In the genomic region with DNA sequence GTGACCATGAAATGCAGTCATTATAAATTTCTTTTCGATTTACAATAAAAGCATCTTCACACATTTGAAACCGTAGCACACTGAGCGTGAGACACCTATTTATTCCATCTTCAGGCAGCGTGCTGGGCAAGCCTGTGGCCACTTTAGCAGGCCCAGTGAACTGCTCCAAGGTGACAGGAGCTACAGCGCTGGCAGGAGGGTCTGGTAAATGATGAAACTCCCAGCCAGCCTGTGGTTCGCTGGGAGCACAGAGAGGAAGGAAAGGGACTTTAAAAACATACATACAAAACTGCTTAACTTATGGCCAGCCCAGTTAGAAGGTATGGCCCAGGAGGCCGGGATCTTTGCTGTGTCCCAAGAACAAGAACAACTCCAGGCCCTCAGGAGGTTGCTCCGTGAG, we compare ENCODE assay signal across 8 cellular contexts. TPM values are rescaled to one million over a fixed set of nuclear protein-coding genes. Genes with fewer than 3 reads are reported as not detected.
A peak's percentile ranks its signal among the peaks of the same experiment; 100 is the strongest.
DNase-seq lines count a peak whose midpoint lies in the region; ATAC-seq and TF ChIP-seq lines count a peak whose summit lies in the region.

No MANE protein-coding gene starts in this region.

- DNase-seq in T-helper 2 cell treated with Interferon-gamma antibody and Interleukin-4, amounts not matched to agents 5 μg/mL and 100 μg/mL, for 36 hours (ENCODE audit: low spot score), result no peak
- DNase-seq in T-helper 2 cell (no peak), GM19240 (ENCODE audit: insufficient read length, low spot score) (no peak)
- no peak for DNase-seq in activated CD4-positive, CD25-positive, alpha-beta regulatory T cell treated with anti-CD3 and anti-CD28 coated beads, Interleukin-2, amount 50 U/mL, for 72 hours

- H3F3A ChIP-seq in SU-DHL-6 (ENCODE audit: insufficient read depth), result peaks cover 71% of the 10 kb centered on the region

- peaks cover 72% of the 10 kb centered on the region for H3K79me2 ChIP-seq in SU-DHL-6 (ENCODE audit: insufficient read depth, low read length)

- no peaks in the 10 kb centered on the region for H3K9me3 Mint-ChIP-seq in T-helper 2 cell treated with Interferon-gamma antibody and Interleukin-4, amounts not matched to agents 5 μg/mL and 100 μg/mL, for 36 hours
- no peaks in the 10 kb centered on the region for H3K9me3 Mint-ChIP-seq in stimulated activated memory B cell treated with anti-CD40 and anti-IgM and Interleukin-4, amounts not matched to agents 10 μg/mL and 1 μg/mL and 100 μg/mL, for 72 hours

- H3K36me3 ChIP-seq in SU-DHL-6 (ENCODE audit: low read length) (no peaks in the 10 kb centered on the region), gastroesophageal sphincter (no peaks in the 10 kb centered on the region)

- no peaks in the 10 kb centered on the region for H3K9me3 ChIP-seq in SU-DHL-6 (ENCODE audit: insufficient read depth, low read length)
- H3K9me3 ChIP-seq in gastroesophageal sphincter, result no peaks in the 10 kb centered on the region

- TF ChIP-seq EP300 in gastroesophageal sphincter (IDR thresholded peaks at IDR 0.05), result no peak

- peak overlapping the region; percentile 46 for H3K9ac ChIP-seq in SU-DHL-6 (ENCODE audit: low read length)

- ATAC-seq in gastroesophageal sphincter (no peak), GM19035 (IDR thresholded peaks at IDR 0.05; ENCODE audit: unreplicated experiment) (no peak)
- no peak for ATAC-seq in stimulated activated memory B cell treated with anti-CD40 and anti-IgM and Interleukin-4, amounts not matched to agents 10 μg/mL and 1 μg/mL and 100 μg/mL, for 72 hours

- H3K4me3 ChIP-seq in SU-DHL-6 (ENCODE audit: insufficient read depth, low read length, poor library complexity, severe bottlenecking) (no peak overlapping the region), gastroesophageal sphincter (no peak overlapping the region)

- peak overlapping the region; percentile 77 for H3K4me2 ChIP-seq in SU-DHL-6 (ENCODE audit: low read depth, low read length, poor library complexity, severe bottlenecking)

- no peak for TF ChIP-seq CTCF in SU-DHL-6 (IDR thresholded peaks at IDR 0.05; ENCODE audit: insufficient read depth, low read length, poor library complexity, severe bottlenecking)
- TF ChIP-seq CTCF in gastroesophageal sphincter (IDR thresholded peaks at IDR 0.05), result no peak

- H3K4me3 Mint-ChIP-seq in T-helper 2 cell treated with Interferon-gamma antibody and Interleukin-4, amounts not matched to agents 5 μg/mL and 100 μg/mL, for 36 hours, result peak overlapping the region; percentile 82
- H3K4me3 Mint-ChIP-seq in stimulated activated memory B cell treated with anti-CD40 and anti-IgM and Interleukin-4, amounts not matched to agents 10 μg/mL and 1 μg/mL and 100 μg/mL, for 72 hours, result peak overlapping the region; percentile 85

- peaks cover 70% of the 10 kb centered on the region for H3K4me1 Mint-ChIP-seq in T-helper 2 cell treated with Interferon-gamma antibody and Interleukin-4, amounts not matched to agents 5 μg/mL and 100 μg/mL, for 36 hours (ENCODE audit: low read depth)
- H3K4me1 Mint-ChIP-seq in stimulated activated memory B cell treated with anti-CD40 and anti-IgM and Interleukin-4, amounts not matched to agents 10 μg/mL and 1 μg/mL and 100 μg/mL, for 72 hours, result peaks cover 81% of the 10 kb centered on the region

- no peaks in the 10 kb centered on the region for H3K27me3 Mint-ChIP-seq in T-helper 2 cell treated with Interferon-gamma antibody and Interleukin-4, amounts not matched to agents 5 μg/mL and 100 μg/mL, for 36 hours (ENCODE audit: low read depth)
- H3K27me3 Mint-ChIP-seq in stimulated activated memory B cell treated with anti-CD40 and anti-IgM and Interleukin-4, amounts not matched to agents 10 μg/mL and 1 μg/mL and 100 μg/mL, for 72 hours, result no peaks in the 10 kb centered on the region

- H4K20me1 ChIP-seq in SU-DHL-6 (ENCODE audit: low read depth, low read length), result no peaks in the 10 kb centered on the region

- H3K4me1 ChIP-seq in gastroesophageal sphincter, result peaks cover 11 to 91% (median 58%) of the 10 kb centered on the region in 3 donors

- H2AFZ ChIP-seq in SU-DHL-6 (ENCODE audit: low read depth, low read length, severe bottlenecking), result no peak overlapping the region

- H3K27me3 ChIP-seq in SU-DHL-6 (ENCODE audit: low read length), result no peaks in the 10 kb centered on the region
- H3K27me3 ChIP-seq in gastroesophageal sphincter, result no peaks in the 10 kb centered on the region

- WGBS in gastroesophageal sphincter (ENCODE audit: low coverage in 1 of 2), 2 donors, result 86 to 90% methylated on average over 5 to 7 of the region's 8 CpGs

- H3K27ac Mint-ChIP-seq in T-helper 2 cell treated with Interferon-gamma antibody and Interleukin-4, amounts not matched to agents 5 μg/mL and 100 μg/mL, for 36 hours, result peak overlapping the region; percentile 98
- H3K27ac Mint-ChIP-seq in stimulated activated memory B cell treated with anti-CD40 and anti-IgM and Interleukin-4, amounts not matched to agents 10 μg/mL and 1 μg/mL and 100 μg/mL, for 72 hours, result peak overlapping the region; percentile 87

- no peaks in the 10 kb centered on the region for H3K9me2 ChIP-seq in SU-DHL-6 (replicated peaks; ENCODE audit: insufficient read depth, low read length)

- H3K27ac ChIP-seq in SU-DHL-6 (ENCODE audit: low read depth, low read length), result peak overlapping the region; percentile 99
- peak overlapping the region in 3 of 4 donors; percentile 55 to 66 (median 64) for H3K27ac ChIP-seq in gastroesophageal sphincter

- peaks cover 42% of the 10 kb centered on the region for H3K36me3 Mint-ChIP-seq in T-helper 2 cell treated with Interferon-gamma antibody and Interleukin-4, amounts not matched to agents 5 μg/mL and 100 μg/mL, for 36 hours (ENCODE audit: low read depth)
- peaks cover 33% of the 10 kb centered on the region for H3K36me3 Mint-ChIP-seq in stimulated activated memory B cell treated with anti-CD40 and anti-IgM and Interleukin-4, amounts not matched to agents 10 μg/mL and 1 μg/mL and 100 μg/mL, for 72 hours

- TF ChIP-seq POLR2A in gastroesophageal sphincter (IDR thresholded peaks at IDR 0.05), result no peak

RNA-seq across cellular contexts. Expression of a gene that starts 5.1 kb away (rescaled TPM):
- 100 to 1,000 TPM in 1 of 4 donors, 10 to 100 TPM in 3; 47.5 to 162 (median 77.6) TPM for total RNA-seq in gastroesophageal sphincter
